Comparison of ENCODE assay signal across 12 cellular contexts in the genomic region with DNA sequence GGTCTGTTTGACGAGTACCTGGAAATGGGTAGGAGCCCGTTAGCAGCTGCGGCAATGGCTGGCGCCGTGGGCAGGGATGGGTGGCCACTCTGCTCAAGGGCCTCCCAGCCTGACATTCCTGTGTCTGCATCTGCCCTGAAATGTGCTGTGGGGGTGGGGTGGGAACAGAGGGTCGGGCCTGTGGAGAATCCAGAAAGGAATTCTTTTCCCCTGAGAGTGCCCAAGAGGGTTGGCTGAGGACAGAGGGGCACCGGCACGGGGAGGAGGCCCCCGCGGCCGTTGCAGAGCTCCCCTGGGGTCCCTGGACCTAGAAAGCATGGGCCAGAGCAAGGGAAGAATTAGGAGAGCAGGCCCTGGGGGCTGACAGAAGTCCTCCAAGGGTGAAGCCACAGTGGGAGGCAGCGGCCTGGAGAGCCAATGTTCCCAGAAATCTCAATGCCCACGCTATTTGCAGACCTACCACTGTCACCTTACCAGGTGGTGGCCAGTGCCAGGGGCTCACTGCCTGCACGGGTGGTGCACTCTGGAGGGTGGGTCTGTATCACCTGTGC. TPM values are rescaled to one million over a fixed set of nuclear protein-coding genes. Genes with fewer than 3 reads are reported as not detected.
DNase-seq lines count a peak whose midpoint lies in the region; ATAC-seq and TF ChIP-seq lines count a peak whose summit lies in the region.
"Had no signal": no experiment of that assay in that cellular context is flagged by ENCODE, and none has a peak within 500 bp of the region (broad histone marks: within the 10 kb centered on the region; RNA-seq: fewer than 3 reads in every experiment).

No MANE protein-coding gene starts in this region.

- H3K9me3 ChIP-seq in CD4-positive, CD25-positive, alpha-beta regulatory T cell (ENCODE audit: control insufficient read depth in 2 of 2, low read length in 2 of 2), result no peaks in the 10 kb centered on the region
- H3K9me3 ChIP-seq in adipocyte (ENCODE audit: control insufficient read depth, low read length), result no peaks in the 10 kb centered on the region
- H3K9me3 ChIP-seq: right atrium auricular region had no signal

- H3K4me1 Mint-ChIP-seq in CD4-positive, CD25-positive, alpha-beta regulatory T cell, result peaks cover 8 to 22% (median 15%) of the 10 kb centered on the region in 4 donors
- H3K4me1 Mint-ChIP-seq in GM23338, result peaks cover 22% of the 10 kb centered on the region
- peaks cover 8 to 18% (median 11%) of the 10 kb centered on the region in 4 donors for H3K4me1 Mint-ChIP-seq in naive thymus-derived CD8-positive, alpha-beta T cell

- H3K27me3 Mint-ChIP-seq in CD4-positive, CD25-positive, alpha-beta regulatory T cell, result peaks cover 26% of the 10 kb centered on the region
- H3K27me3 Mint-ChIP-seq in GM23338 (ENCODE audit: insufficient read depth, low read depth, poor library complexity), result peaks cover 21% of the 10 kb centered on the region
- peaks cover 0 to 2% (median 0%) of the 10 kb centered on the region in 5 donors for H3K27me3 Mint-ChIP-seq in naive thymus-derived CD8-positive, alpha-beta T cell

- no peaks in the 10 kb centered on the region for H3K9me3 Mint-ChIP-seq in CD4-positive, CD25-positive, alpha-beta regulatory T cell
- no peaks in the 10 kb centered on the region for H3K9me3 Mint-ChIP-seq in GM23338
- H3K9me3 Mint-ChIP-seq in naive thymus-derived CD8-positive, alpha-beta T cell, result no peaks in the 10 kb centered on the region

- peaks cover 5% of the 10 kb centered on the region; the same call in 1 of the 2 replicates for H3F3A ChIP-seq in GM23338 (replicated peaks; ENCODE audit: low read depth)

- no peak for TF ChIP-seq CTCF in GM23338 (conservative IDR thresholded peaks at IDR 0.05; ENCODE audit: low read depth in 2 of 2)

- DNase-seq in CD4-positive, CD25-positive, alpha-beta regulatory T cell, result no peak
- DNase-seq in GM23338 (ENCODE audit: low spot score) (peak; percentile 52), adipocyte (ENCODE audit: low read depth) (peak; percentile 21), NCI-H82 treated with DMSO at 0.1 percent for 48 hours (lab: John Stamatoyannopoulos, UW; ENCODE audit: unreplicated experiment) (no peak)
- peak in 1 of 10 donors; percentile 61 for DNase-seq in naive thymus-derived CD8-positive, alpha-beta T cell
- DNase-seq: GDM1, NCI-H1417, NCI-H524 had no signal

- no peaks in the 10 kb centered on the region for H3K36me3 Mint-ChIP-seq in CD4-positive, CD25-positive, alpha-beta regulatory T cell
- H3K36me3 Mint-ChIP-seq in GM23338 (ENCODE audit: low read depth), result no peaks in the 10 kb centered on the region; the same call in 2 of the 3 replicates
- no peaks in the 10 kb centered on the region for H3K36me3 Mint-ChIP-seq in naive thymus-derived CD8-positive, alpha-beta T cell

- no peaks in the 10 kb centered on the region for H3K9me2 ChIP-seq in GM23338 (ENCODE audit: insufficient read depth)

- no peak overlapping the region for H2AFZ ChIP-seq in GM23338

- H3K27ac Mint-ChIP-seq in CD4-positive, CD25-positive, alpha-beta regulatory T cell, result peak overlapping the region in 2 of 3 donors; percentile 40 to 59
- H3K27ac Mint-ChIP-seq in GM23338, result no peak overlapping the region
- peak overlapping the region in 8 of 10 donors; percentile 43 to 87 (median 56) for H3K27ac Mint-ChIP-seq in naive thymus-derived CD8-positive, alpha-beta T cell

- POLR2A ChIA-PET in naive thymus-derived CD8-positive, alpha-beta T cell (lab: Charles Lee), result interaction anchor here (0.7 to 1.5 kb wide), 4 partner anchors 9 to 655 kb away, joined by 3 read pairs; no protein-coding TSS in a partner anchor

- no peak overlapping the region for H3K9ac ChIP-seq in adipocyte (ENCODE audit: low read length)

- H3K36me3 ChIP-seq in CD4-positive, CD25-positive, alpha-beta regulatory T cell (ENCODE audit: control insufficient read depth, insufficient read depth, low read length), result no peaks in the 10 kb centered on the region
- H3K36me3 ChIP-seq in GM23338 (ENCODE audit: insufficient read depth) (no peaks in the 10 kb centered on the region), adipocyte (ENCODE audit: control insufficient read depth, insufficient read depth, low read length, severe bottlenecking) (no peaks in the 10 kb centered on the region)
- H3K36me3 ChIP-seq: right atrium auricular region had no signal

- no peak overlapping the region for H3K27ac ChIP-seq in CD4-positive, CD25-positive, alpha-beta regulatory T cell (ENCODE audit: insufficient read depth, low read length, poor library complexity, severe bottlenecking)
- no peak overlapping the region for H3K27ac ChIP-seq in GM23338 (ENCODE audit: low read depth)

- no peak for ATAC-seq in CD4-positive, CD25-positive, alpha-beta regulatory T cell (ENCODE audit: low read depth in 2 of 2)
- peak; percentile 24 for ATAC-seq in GM23338
- peak in 1 of 2 donors; percentile 22 for ATAC-seq in naive thymus-derived CD8-positive, alpha-beta T cell
- ATAC-seq in GM18868 (IDR thresholded peaks at IDR 0.05; ENCODE audit: unreplicated experiment), result no peak
- ATAC-seq in GM18861 (IDR thresholded peaks at IDR 0.05; ENCODE audit: unreplicated experiment), result no peak
- ATAC-seq in GM21367 (IDR thresholded peaks at IDR 0.05; ENCODE audit: unreplicated experiment), result no peak

- no peak overlapping the region for H3K4me3 ChIP-seq in CD4-positive, CD25-positive, alpha-beta regulatory T cell (ENCODE audit: low read depth, low read length)
- H3K4me3 ChIP-seq in GM23338, result no peak overlapping the region
- no peak overlapping the region for H3K4me3 ChIP-seq in adipocyte (ENCODE audit: low read length)

- H3K4me2 ChIP-seq in GM23338, result peak overlapping the region; percentile 92; the same call in 1 of the 2 replicates

- no peaks in the 10 kb centered on the region for H3K27me3 ChIP-seq in CD4-positive, CD25-positive, alpha-beta regulatory T cell (ENCODE audit: control insufficient read depth, insufficient read depth, low read length)
- no peaks in the 10 kb centered on the region for H3K27me3 ChIP-seq in GM23338 (ENCODE audit: insufficient read depth)
- peaks cover 34% of the 10 kb centered on the region for H3K27me3 ChIP-seq in adipocyte (replicated peaks; ENCODE audit: control insufficient read depth, insufficient read depth, low read length)
- H3K27me3 ChIP-seq: right atrium auricular region had no signal

- peaks cover 17% of the 10 kb centered on the region for H3K79me2 ChIP-seq in GM23338 (replicated peaks; ENCODE audit: insufficient read depth)

- H4K20me1 ChIP-seq in GM23338 (replicated peaks; ENCODE audit: insufficient read depth), result no peaks in the 10 kb centered on the region; the same call in 1 of the 2 replicates

- H3K4me1 ChIP-seq in CD4-positive, CD25-positive, alpha-beta regulatory T cell (ENCODE audit: control insufficient read depth, insufficient read depth, low read length, poor library complexity, severe bottlenecking), result peaks cover 7% of the 10 kb centered on the region
- H3K4me1 ChIP-seq in GM23338 (ENCODE audit: insufficient read depth) (peaks cover 19% of the 10 kb centered on the region), adipocyte (ENCODE audit: control insufficient read depth, insufficient read depth, low read length) (peaks cover 7% of the 10 kb centered on the region)

- H3K4me3 Mint-ChIP-seq in CD4-positive, CD25-positive, alpha-beta regulatory T cell, result peak overlapping the region; percentile 63 to 85 (median 82)
- H3K4me3 Mint-ChIP-seq in GM23338, result peak overlapping the region; percentile 60
- peak overlapping the region; percentile 68 to 88 (median 80) for H3K4me3 Mint-ChIP-seq in naive thymus-derived CD8-positive, alpha-beta T cell

RNA-seq across cellular contexts. Expression of a gene that starts 27.8 kb away (rescaled TPM):
- total RNA-seq in CD4-positive, CD25-positive, alpha-beta regulatory T cell, result 0.17 TPM
- not detected for polyA plus RNA-seq in CD4-positive, CD25-positive, alpha-beta regulatory T cell
- 3.3 and 5.1 TPM in 2 replicates for total RNA-seq in GM23338 (2014; rRNA removed; shearing (Covaris generic))
- polyA plus RNA-seq in GM23338 (2016; fragmentation: Nextera tagmentation; extraction: Ambion mirVana), result 3.6 and 4.0 TPM in 2 replicates
- total RNA-seq in naive thymus-derived CD8-positive, alpha-beta T cell, result under 1 TPM; 0.57 to 0.77 TPM
- under 1 TPM in 1 of 3 donors, not detected in 2; 0.16 TPM for polyA plus RNA-seq in naive thymus-derived CD8-positive, alpha-beta T cell

Comparison
In these comparisons a context has a peak if more than half of its experiments do, and no peak if none do; other contexts are left out.
1. DNase-seq: peak in GM23338 (single experiment) and adipocyte (single experiment); none in CD4-positive, CD25-positive, alpha-beta regulatory T cell (0 of 3) and NCI-H82 treated with DMSO at 0.1 percent for 48 hours (single experiment).
2. Peak in every context shown above with its lines, with median percentiles within 50 percentile points of each other: H3K4me3 Mint-ChIP-seq.